ENCODE assay signal across 8 cellular contexts in genomic region chr2:146661494-146662096, GRCh38.
A peak's percentile ranks its signal among the peaks of the same experiment; 100 is the strongest.
DNase-seq lines count a peak whose midpoint lies in the region; ATAC-seq, FAIRE-seq and TF ChIP-seq lines count a peak whose summit lies in the region.

No MANE protein-coding gene starts in this region.

- in situ Hi-C loops in GM23248 (cut with MboI): loop anchor here (25.0 kb wide), 1 partner anchor 349 kb away; no protein-coding TSS in a partner anchor

- no peak overlapping the region for H2AFZ ChIP-seq in GM23248

- H3K9me3 Mint-ChIP-seq in CD4-positive, alpha-beta T cell: no peaks in the 10 kb centered on the region

- H3K27me3 ChIP-seq in GM23248 (replicated peaks; ENCODE audit: insufficient read depth): no peaks in the 10 kb centered on the region
- H3K27me3 ChIP-seq in CD4-positive, alpha-beta T cell (ENCODE audit: control insufficient read depth, insufficient read depth, low read length): no peaks in the 10 kb centered on the region

- no peaks in the 10 kb centered on the region for H3K4me1 Mint-ChIP-seq in CD4-positive, alpha-beta T cell (ENCODE audit: low read depth)

- no peak overlapping the region for H3K4me3 ChIP-seq in A549
- H3K4me3 ChIP-seq in GM23248: no peak overlapping the region
- no peak overlapping the region for H3K4me3 ChIP-seq in epithelial cell of proximal tubule (ENCODE audit: low read depth, low read length)

- H3K27me3 Mint-ChIP-seq in CD4-positive, alpha-beta T cell: no peaks in the 10 kb centered on the region

- H3F3A ChIP-seq in GM23248 (ENCODE audit: insufficient read depth): no peaks in the 10 kb centered on the region

- peaks cover 12% of the 10 kb centered on the region for H3K4me1 ChIP-seq in A549
- H3K4me1 ChIP-seq in GM23248 (ENCODE audit: insufficient read depth): peaks cover 5% of the 10 kb centered on the region

- TF ChIP-seq CTCF in A549 (IDR thresholded peaks at IDR 0.05) (peak; percentile 82), epithelial cell of proximal tubule (conservative IDR thresholded peaks at IDR 0.05; ENCODE audit: low read depth, low read length) (peak; percentile 77)
- TF ChIP-seq CTCF in CD4-positive, alpha-beta T cell (IDR thresholded peaks at IDR 0.05): no peak

- H3K27ac ChIP-seq in A549 (no peak overlapping the region), GM23248 (no peak overlapping the region)
- no peak overlapping the region for H3K27ac ChIP-seq in CD4-positive, alpha-beta T cell (ENCODE audit: low read depth, low read length)

- intact Hi-C loops in CD4-positive, alpha-beta T cell (cut with DNase I, micrococcal nuclease): no loop called here

- no peaks in the 10 kb centered on the region for H3K36me3 Mint-ChIP-seq in CD4-positive, alpha-beta T cell (ENCODE audit: low read depth)

- ATAC-seq in A549: peak; percentile 24 to 45; a peak in 2 of 6 replicates
- ATAC-seq in CD4-positive, alpha-beta T cell (ENCODE audit: poor library complexity): no peak

- no peak overlapping the region for H3K9ac ChIP-seq in GM23248

- no peak for FAIRE-seq in A549 (lab: Jason Lieb, UNC)
- no peak for FAIRE-seq in GM12891 (lab: Jason Lieb, UNC)

- H3K36me3 ChIP-seq in GM23248 (ENCODE audit: low read depth): no peaks in the 10 kb centered on the region

- H4K20me1 ChIP-seq in GM23248 (ENCODE audit: insufficient read depth): no peaks in the 10 kb centered on the region

- DNase-seq in A549 (ENCODE audit: low read depth in 1 of 2, low spot score in 1 of 2) (peak; percentile 1 to 56), GM23248 (peak; percentile 69), NCI-H774 (lab: John Stamatoyannopoulos, UW) (peak; percentile 40), epithelial cell of proximal tubule (ENCODE audit: low read depth) (no peak), renal cortical epithelial cell (ENCODE audit: low read depth) (peak; percentile 56), GM12891 (ENCODE audit: insufficient read length, low spot score) (no peak), NCI-H128 (lab: John Stamatoyannopoulos, UW; ENCODE audit: unreplicated experiment) (no peak)
- DNase-seq in CD4-positive, alpha-beta T cell: no peak

- peak; percentile 87 to 92 for TF ChIP-seq RAD21 in A549 (conservative IDR thresholded peaks at IDR 0.05 in 1 of 2, IDR thresholded peaks at IDR 0.05 in 1 of 2)

- no peak overlapping the region for H3K4me3 Mint-ChIP-seq in CD4-positive, alpha-beta T cell

- CTCF ChIA-PET in A549 (lab: Yijun Ruan, JAX): no interaction called here
- CTCF ChIA-PET in CD4-positive, alpha-beta T cell (lab: Charles Lee): no interaction called here

- no peak for TF ChIP-seq EP300 in A549 (IDR thresholded peaks at IDR 0.05)

- TF ChIP-seq POLR2A in A549 (IDR thresholded peaks at IDR 0.05; ENCODE audit: low read length) (no peak), GM12891 (IDR thresholded peaks at IDR 0.05; ENCODE audit: low read depth, low read length) (no peak)

- no peaks in the 10 kb centered on the region for H3K9me2 ChIP-seq in GM23248 (ENCODE audit: insufficient read depth)

- H3K9me3 ChIP-seq in A549: 0 out of 3 replicates have a peak, but pooled peaks cover 3% of the 10 kb centered on the region
- no peaks in the 10 kb centered on the region for H3K9me3 ChIP-seq in GM23248 (ENCODE audit: low read depth)
- no peaks in the 10 kb centered on the region for H3K9me3 ChIP-seq in CD4-positive, alpha-beta T cell (ENCODE audit: control insufficient read depth, low read length)

- H3K4me2 ChIP-seq in A549 (no peak overlapping the region), GM23248 (ENCODE audit: unreplicated experiment) (no peak overlapping the region)

- H3K79me2 ChIP-seq in GM23248 (ENCODE audit: insufficient read depth): no peaks in the 10 kb centered on the region

- POLR2A ChIA-PET in A549 (lab: Yijun Ruan, JAX): no interaction called here
- POLR2A ChIA-PET in CD4-positive, alpha-beta T cell (lab: Charles Lee): no interaction called here

- H3K27ac Mint-ChIP-seq in CD4-positive, alpha-beta T cell: no peak overlapping the region

TF ChIP-seq in A549, 52 proteins besides CTCF, POLR2A, EP300 and RAD21:
- no peak for TF ChIP-seq BHLHE40 (IDR thresholded peaks at IDR 0.05; ENCODE audit: low read depth, low read length)
- peak; percentile 78 for TF ChIP-seq SMC3 (IDR thresholded peaks at IDR 0.05)
- no peak for TF ChIP-seq NPAS2 (CRISPR knock-in tag; IDR thresholded peaks at IDR 0.05; ENCODE audit: borderline replicate concordance)
- TF ChIP-seq FOSL2 (IDR thresholded peaks at IDR 0.05): no peak
- no peak for TF ChIP-seq FOSL2 (CRISPR knock-in tag; IDR thresholded peaks at IDR 0.05)
- no peak for TF ChIP-seq FOSB (CRISPR knock-in tag; IDR thresholded peaks at IDR 0.05)
TF ChIP-seq in A549: peak in this region for 1.

TF ChIP-seq in GM12891, 5 proteins besides CTCF, POLR2A, EP300 and RAD21:
- TF ChIP-seq POLR2AphosphoS5 (IDR thresholded peaks at IDR 0.05; ENCODE audit: low read depth, low read length) (no peak), SPI1 (IDR thresholded peaks at IDR 0.05; ENCODE audit: low read depth, low read length) (no peak), PAX5 (IDR thresholded peaks at IDR 0.05; ENCODE audit: insufficient read depth, low read length, severe bottlenecking) (no peak), POU2F2 (IDR thresholded peaks at IDR 0.05; ENCODE audit: low read depth, low read length) (no peak), TAF1 (IDR thresholded peaks at IDR 0.05; ENCODE audit: low read depth, low read length) (no peak)
TF ChIP-seq in GM12891: peak in this region for 0.

Comparison
In these comparisons a context has a peak if more than half of its experiments do, and no peak if none do; other contexts are left out.
1. DNase-seq: peak in A549 (2 of 2), GM23248 (single experiment), NCI-H774 (single experiment) and renal cortical epithelial cell (single experiment); none in epithelial cell of proximal tubule (single experiment), GM12891 (single experiment), NCI-H128 (single experiment) and CD4-positive, alpha-beta T cell (0 of 10).